Comparison of ENCODE assay signal across 6 cellular contexts in genomic region chr7:11163220-11163619, GRCh38.
"Had no signal": no experiment of that assay in that cellular context is flagged by ENCODE, and none has a peak within 500 bp of the region (broad histone marks: within the 10 kb centered on the region; RNA-seq: fewer than 3 reads in every experiment).

No MANE protein-coding gene starts in this region.

- H3K27ac ChIP-seq: GM23248, HL-60 had no signal

- H3K9ac ChIP-seq: GM23248 had no signal

- H2AFZ ChIP-seq: GM23248 had no signal

- H3K4me3 ChIP-seq: GM23248 had no signal

- DNase-seq: GM23248, GOT3, H9, HCEC 1CT, KG1 had no signal
